In the genomic region with DNA sequence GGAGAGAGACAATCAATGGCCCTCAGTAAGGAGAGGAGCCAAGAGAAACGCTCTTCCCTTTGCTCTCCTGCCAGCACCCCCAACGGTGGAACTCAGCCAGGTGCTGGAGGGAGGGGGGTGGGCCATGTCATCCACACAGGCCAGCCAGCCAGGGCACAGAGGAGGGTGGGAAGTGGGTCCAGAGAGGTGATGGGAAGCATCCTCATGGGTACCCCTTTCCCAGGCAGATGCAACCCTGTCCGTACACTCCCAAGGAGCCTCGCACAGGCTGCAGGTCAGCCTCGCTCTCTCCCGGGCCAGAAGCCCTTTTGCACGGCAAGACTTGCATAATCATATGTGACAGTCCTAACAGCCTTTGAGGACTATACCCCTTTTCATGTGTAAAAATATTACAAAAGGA, we compare ENCODE assay signal across 1 cellular context.
TF ChIP-seq lines count a peak whose summit lies in the region.

No MANE protein-coding gene starts in this region.

TF ChIP-seq in HepG2, 621 proteins besides CTCF, POLR2A, EP300 and RAD21 (continued from another document):
- TF ChIP-seq GTF2F1 (IDR thresholded peaks at IDR 0.05; ENCODE audit: low read length) (no peak), SALL1 (CRISPR knock-in tag; IDR thresholded peaks at IDR 0.05) (no peak), ZNF605 (CRISPR knock-in tag; IDR thresholded peaks at IDR 0.05) (no peak), ZBTB1 (CRISPR knock-in tag; IDR thresholded peaks at IDR 0.05; ENCODE audit: borderline replicate concordance) (no peak), ZMYM3 (CRISPR knock-in tag; IDR thresholded peaks at IDR 0.05) (no peak), NR3C1 (CRISPR knock-in tag; IDR thresholded peaks at IDR 0.05) (no peak), ZSCAN12 (CRISPR knock-in tag; IDR thresholded peaks at IDR 0.05) (no peak)
- TF ChIP-seq, protein P1, sequence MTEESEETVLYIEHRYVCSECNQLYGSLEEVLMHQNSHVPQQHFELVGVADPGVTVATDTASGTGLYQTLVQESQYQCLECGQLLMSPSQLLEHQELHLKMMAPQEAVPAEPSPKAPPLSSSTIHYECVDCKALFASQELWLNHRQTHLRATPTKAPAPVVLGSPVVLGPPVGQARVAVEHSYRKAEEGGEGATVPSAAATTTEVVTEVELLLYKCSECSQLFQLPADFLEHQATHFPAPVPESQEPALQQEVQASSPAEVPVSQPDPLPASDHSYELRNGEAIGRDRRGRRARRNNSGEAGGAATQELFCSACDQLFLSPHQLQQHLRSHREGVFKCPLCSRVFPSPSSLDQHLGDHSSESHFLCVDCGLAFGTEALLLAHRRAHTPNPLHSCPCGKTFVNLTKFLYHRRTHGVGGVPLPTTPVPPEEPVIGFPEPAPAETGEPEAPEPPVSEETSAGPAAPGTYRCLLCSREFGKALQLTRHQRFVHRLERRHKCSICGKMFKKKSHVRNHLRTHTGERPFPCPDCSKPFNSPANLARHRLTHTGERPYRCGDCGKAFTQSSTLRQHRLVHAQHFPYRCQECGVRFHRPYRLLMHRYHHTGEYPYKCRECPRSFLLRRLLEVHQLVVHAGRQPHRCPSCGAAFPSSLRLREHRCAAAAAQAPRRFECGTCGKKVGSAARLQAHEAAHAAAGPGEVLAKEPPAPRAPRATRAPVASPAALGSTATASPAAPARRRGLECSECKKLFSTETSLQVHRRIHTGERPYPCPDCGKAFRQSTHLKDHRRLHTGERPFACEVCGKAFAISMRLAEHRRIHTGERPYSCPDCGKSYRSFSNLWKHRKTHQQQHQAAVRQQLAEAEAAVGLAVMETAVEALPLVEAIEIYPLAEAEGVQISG (CRISPR knock-in tag; IDR thresholded peaks at IDR 0.05), result no peak
TF ChIP-seq in HepG2: peak in this region for 0.
